35 cellular contexts compared by ENCODE assay signal in the genomic region with DNA sequence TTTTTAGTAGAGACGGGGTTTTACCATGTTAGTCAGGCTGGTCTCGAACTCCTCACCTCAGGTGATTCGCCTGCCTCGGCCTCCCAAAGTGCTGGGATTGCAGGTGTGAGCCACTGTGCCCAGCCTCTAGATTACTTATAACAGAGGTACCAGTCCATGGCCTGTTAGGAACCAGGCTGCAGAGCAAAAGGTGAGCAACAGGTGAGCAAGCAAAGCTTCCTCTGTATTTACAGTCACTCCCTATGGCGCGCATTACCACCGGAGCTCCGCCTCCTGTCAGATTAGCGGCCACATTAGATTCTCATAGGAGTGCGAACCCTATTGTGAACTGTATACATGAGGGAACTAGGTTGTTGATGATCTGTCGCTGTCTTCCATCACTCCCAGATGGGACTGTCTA.
"Had no signal": no experiment of that assay in that cellular context is flagged by ENCODE, and none has a peak within 500 bp of the region (broad histone marks: within the 10 kb centered on the region; RNA-seq: fewer than 3 reads in every experiment).

No MANE protein-coding gene starts in this region.

- DNase-seq: Karpas-422, Kasumi-1, MG63, MM.1S, MV-4-11, NCI-H1048, NCI-H1092, NCI-H1092 treated with DMSO at 0.1 percent for 48 hours, NCI-H1105, NCI-H1105 treated with DMSO at 0.1 percent for 48 hours, NCI-H1417, NCI-H1417 treated with DMSO at 0.1 percent for 48 hours, NCI-H1436, NCI-H1436 treated with DMSO at 0.1 percent for 48 hours, NCI-H146, NCI-H1694, NCI-H1694 treated with DMSO at 0.1 percent for 48 hours, NCI-H187, NCI-H187 treated with DMSO at 0.1 percent for 48 hours, NCI-H1930, NCI-H2029, NCI-H2029 treated with DMSO at 0.1 percent for 48 hours, NCI-H2081, NCI-H2081 treated with DMSO at 0.1 percent for 48 hours, NCI-H2171, NCI-H2171 treated with DMSO at 0.1 percent for 48 hours, NCI-H2227 treated with DMSO at 0.1 percent for 48 hours, NCI-H226, NCI-H345, NCI-H446, NCI-H446 treated with DMSO at 0.1 percent for 48 hours, NCI-H510A, NCI-H510A treated with DMSO at 0.1 percent for 48 hours, NCI-H524, NCI-H524 treated with DMSO at 0.1 percent for 48 hours had no signal

- H3K36me3 ChIP-seq: MG63 had no signal

- H3K4me3 ChIP-seq: MG63 had no signal
